Comparison of ENCODE assay signal across 16 cellular contexts in genomic region chr5:137828664-137829063, GRCh38. TPM values are rescaled to one million over a fixed set of nuclear protein-coding genes. Genes with fewer than 3 reads are reported as not detected.
DNase-seq lines count a peak whose midpoint lies in the region; ATAC-seq and TF ChIP-seq lines count a peak whose summit lies in the region.
"Had no signal": no experiment of that assay in that cellular context is flagged by ENCODE, and none has a peak within 500 bp of the region (broad histone marks: within the 10 kb centered on the region; RNA-seq: fewer than 3 reads in every experiment).

No MANE protein-coding gene starts in this region.

- peak overlapping the region; percentile 39 to 92 (median 76) for H3K27ac ChIP-seq in heart right ventricle
- H3K27ac ChIP-seq in SJCRH30: peak overlapping the region; percentile 41
- H3K27ac ChIP-seq in skeletal muscle tissue (ENCODE audit: low read depth, low read length): peak overlapping the region; percentile 96
- H3K27ac ChIP-seq: BLaER1 treated with 17β-estradiol and CSF1 and Interleukin-3, amounts not matched to agents 10 nM and 100 nM had no signal

- DNase-seq in heart right ventricle: no peak
- no peak for DNase-seq in cardiac septum (ENCODE audit: low spot score)
- no peak for DNase-seq in SJCRH30
- peak; percentile 53 for DNase-seq in myocyte (ENCODE audit: low read depth)
- no peak for DNase-seq in NCI-H2029 (lab: John Stamatoyannopoulos, UW)
- DNase-seq: 8988T; ACHN; CD4-positive, CD25-positive, alpha-beta regulatory T cell; DMS53; GF-D8 had no signal

- H3K4me1 ChIP-seq in heart right ventricle (peaks cover 0 to 43% (median 9%) of the 10 kb centered on the region in 9 donors), SJCRH30 (peaks cover 30% of the 10 kb centered on the region), skeletal muscle tissue (ENCODE audit: control insufficient read depth in 3 of 3, insufficient read depth in 3 of 3, low read length in 3 of 3) (peaks cover 6 to 20% (median 19%) of the 10 kb centered on the region in 3 donors)
- H3K4me1 ChIP-seq: BLaER1 treated with 17β-estradiol and CSF1 and Interleukin-3, amounts not matched to agents 10 nM and 100 nM had no signal

- no peak for ATAC-seq in heart right ventricle
- ATAC-seq in HG03432 (IDR thresholded peaks at IDR 0.05; ENCODE audit: unreplicated experiment): no peak
- no peak for ATAC-seq in HG03159 (IDR thresholded peaks at IDR 0.05; ENCODE audit: unreplicated experiment)
- ATAC-seq: HCT116 had no signal

- H3K4me3 ChIP-seq in heart right ventricle (no peak overlapping the region), SJCRH30 (no peak overlapping the region), skeletal muscle tissue (ENCODE audit: low read length in 3 of 3) (peak overlapping the region; percentile 25 to 49 (median 34))
- H3K4me3 ChIP-seq: BLaER1 treated with 17β-estradiol and CSF1 and Interleukin-3, amounts not matched to agents 10 nM and 100 nM had no signal

- H3K36me3 ChIP-seq in heart right ventricle (peaks cover 0 to 14% (median 0%) of the 10 kb centered on the region in 9 donors), SJCRH30 (no peaks in the 10 kb centered on the region), skeletal muscle tissue (ENCODE audit: control insufficient read depth in 3 of 3, insufficient read depth in 3 of 3, low read length in 3 of 3) (no peaks in the 10 kb centered on the region)
- H3K36me3 ChIP-seq: BLaER1 treated with 17β-estradiol and CSF1 and Interleukin-3, amounts not matched to agents 10 nM and 100 nM had no signal

- H3K9me3 ChIP-seq in heart right ventricle (peaks cover 0 to 20% (median 0%) of the 10 kb centered on the region in 11 donors), SJCRH30 (replicated peaks) (no peaks in the 10 kb centered on the region), skeletal muscle tissue (ENCODE audit: control insufficient read depth in 3 of 3, low read length in 3 of 3) (no peaks in the 10 kb centered on the region)

- 93 to 94% methylated on average over 1 of the region's 1 CpG for WGBS in heart right ventricle, 2 donors

- no peak for TF ChIP-seq CTCF in heart right ventricle (IDR thresholded peaks at IDR 0.05)

- H3K9ac ChIP-seq in skeletal muscle tissue (ENCODE audit: low read depth in 1 of 3, low read length in 3 of 3): peak overlapping the region in 2 of 3 donors; percentile 35 to 65
- H3K9ac ChIP-seq: BLaER1 treated with 17β-estradiol and CSF1 and Interleukin-3, amounts not matched to agents 10 nM and 100 nM had no signal

- intact Hi-C loops in heart right ventricle (cut with DNase I): no loop called here
- intact Hi-C loops in cardiac septum (cut with DNase I): loop anchor here (1.0 kb wide), 1 partner anchor 9 kb away; no protein-coding TSS in a partner anchor

- H3K27me3 ChIP-seq in heart right ventricle (no peaks in the 10 kb centered on the region), SJCRH30 (no peaks in the 10 kb centered on the region), skeletal muscle tissue (ENCODE audit: control insufficient read depth in 3 of 3, insufficient read depth in 3 of 3, low read length in 3 of 3) (no peaks in the 10 kb centered on the region)
- H3K27me3 ChIP-seq: BLaER1 treated with 17β-estradiol and CSF1 and Interleukin-3, amounts not matched to agents 10 nM and 100 nM had no signal

RNA-seq across cellular contexts. Expression of gene MYOT, which starts 39.0 kb away (rescaled TPM):
- total RNA-seq in heart right ventricle (10 to 100 TPM in 9 of 10 donors, 1 to 10 TPM in 1; 6.8 to 22.4 (median 11.7) TPM), cardiac septum (38.9 TPM), myocyte (1.7 and 23.8 TPM in 2 replicates), skeletal muscle tissue (54.8 TPM)
- 100 to 1,000 TPM in 1 of 2 donors, 1 to 10 TPM in 1; 6.4 to 180 TPM for polyA plus RNA-seq in heart right ventricle
- not detected in 2 replicates for total RNA-seq in SJCRH30 (2014; rRNA removed; shearing (Covaris generic))
- polyA plus RNA-seq in myocyte (2012): 1.00 TPM
- total RNA-seq: CD4-positive, CD25-positive, alpha-beta regulatory T cell; HT1080 had no signal

Comparison
In these comparisons a context has a peak if more than half of its experiments do, and no peak if none do; other contexts are left out.
1. H3K27ac ChIP-seq: peak in every context shown above with its lines; median percentile 96 in skeletal muscle tissue; 76 in heart right ventricle; 41 in SJCRH30.
2. H3K4me3 ChIP-seq: peak in skeletal muscle tissue (3 of 3); none in heart right ventricle (0 of 10) and SJCRH30 (single experiment).